ENCODE assay signal across 20 cellular contexts in the genomic region with DNA sequence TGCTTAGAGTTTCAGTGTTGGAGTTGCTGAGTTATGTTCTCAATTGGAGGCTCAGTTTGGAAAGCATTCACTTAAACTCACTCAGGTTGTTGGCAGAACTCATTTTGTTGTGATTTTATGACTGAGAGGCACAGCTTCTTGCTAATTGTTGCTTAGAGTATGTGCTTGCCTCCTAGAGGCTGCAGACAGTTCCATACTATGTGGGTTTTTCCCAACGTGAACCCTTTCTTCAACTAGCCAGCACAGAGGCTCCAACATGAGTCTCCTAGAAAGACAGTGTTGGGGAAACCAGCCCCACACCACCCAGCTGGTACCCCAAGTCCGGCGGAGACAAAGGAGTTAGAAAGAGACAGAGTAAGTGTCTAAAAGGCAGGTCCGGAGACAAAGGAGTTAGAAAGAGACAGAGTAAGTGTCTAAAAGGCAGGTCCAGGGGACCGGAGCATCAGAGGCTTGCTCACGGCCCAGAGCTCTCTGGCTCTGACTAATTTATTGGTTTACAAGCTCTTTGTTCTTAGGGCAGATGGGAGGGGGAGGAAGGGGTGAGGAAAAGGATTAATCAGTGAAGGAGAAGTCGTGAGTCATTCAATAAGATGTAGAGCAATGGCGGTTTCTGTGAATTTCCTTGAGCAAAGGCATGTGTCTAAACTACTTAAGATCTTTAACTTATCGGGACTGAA.
A peak's percentile ranks its signal among the peaks of the same experiment; 100 is the strongest.
DNase-seq lines count a peak whose midpoint lies in the region; ATAC-seq lines count a peak whose summit lies in the region.
"Had no signal": no experiment of that assay in that cellular context is flagged by ENCODE, and none has a peak within 500 bp of the region (broad histone marks: within the 10 kb centered on the region; RNA-seq: fewer than 3 reads in every experiment).

No MANE protein-coding gene starts in this region.

- peak overlapping the region; percentile 34; the same call in 1 of the 2 replicates for H3K4me3 ChIP-seq in HUES6 (ENCODE audit: low read depth, low read length)
- H3K4me3 ChIP-seq: HAP-1, K562, SJCRH30 had no signal

- DNase-seq in A172 (ENCODE audit: low spot score) = peak; percentile 83
- peak; percentile 6 for DNase-seq in astrocyte of the hippocampus (ENCODE audit: low read depth, low spot score)
- DNase-seq in left kidney (ENCODE audit: low read depth, low spot score) = peak; percentile 13
- DNase-seq in NCI-H446 treated with DMSO at 0.1 percent for 48 hours (lab: John Stamatoyannopoulos, UW) = no peak
- DNase-seq in T-helper 1 cell = no peak
- DNase-seq: 8988T; activated CD4-positive, alpha-beta T cell treated with anti-CD3 and anti-CD28 coated beads, Interleukin-2, amount 10 ng/mL, durations not matched to agents 24 days and 14 days; DMS79 treated with DMSO at 0.1 percent for 48 hours; foreskin melanocyte; NCI-H1417; NCI-H226; SJCRH30; stimulated activated CD4-positive, alpha-beta T cell treated with anti-CD3 and anti-CD28 coated beads, Interleukin-4, amount 100 ng/mL, for 1 hour; stimulated activated CD8-positive, alpha-beta memory T cell treated with anti-CD3 and anti-CD28 coated beads, Interleukin-4, amount 100 ng/mL, for 48 hours had no signal

- ATAC-seq in HG03108 (IDR thresholded peaks at IDR 0.05; ENCODE audit: unreplicated experiment) (no peak), GM19467 (IDR thresholded peaks at IDR 0.05; ENCODE audit: unreplicated experiment) (no peak)
- ATAC-seq: K562 had no signal

- peaks cover 11% of the 10 kb centered on the region for H3K4me1 ChIP-seq in HUES6 (ENCODE audit: control insufficient read depth, insufficient read depth, low read length)
- H3K4me1 ChIP-seq: HAP-1, SJCRH30 had no signal

- no peaks in the 10 kb centered on the region for H3K36me3 ChIP-seq in HUES6 (ENCODE audit: control insufficient read depth, insufficient read depth, low read length)
- H3K36me3 ChIP-seq: HAP-1, SJCRH30 had no signal

- peak overlapping the region; percentile 72; the same call in 1 of the 2 replicates for H3K27ac ChIP-seq in HUES6 (ENCODE audit: low read depth, low read length)
- H3K27ac ChIP-seq: C4-2B, SJCRH30 had no signal

- H3K27me3 ChIP-seq in HUES6 (ENCODE audit: control insufficient read depth, insufficient read depth, low read length) = no peaks in the 10 kb centered on the region
- H3K27me3 ChIP-seq: SJCRH30 had no signal

- H3K9me3 ChIP-seq in HUES6 (ENCODE audit: control insufficient read depth, insufficient read depth, low read depth, low read length) = peaks cover 3% of the 10 kb centered on the region; the same call in 1 of the 2 replicates
- H3K9me3 ChIP-seq: HAP-1, SJCRH30 had no signal

- peak overlapping the region; percentile 64 for H3K9ac ChIP-seq in HUES6 (ENCODE audit: low read length)

Comparison
In these comparisons a context has a peak if more than half of its experiments do, and no peak if none do; other contexts are left out.
1. DNase-seq: peak in A172 (single experiment), astrocyte of the hippocampus (single experiment) and left kidney (single experiment); none in NCI-H446 treated with DMSO at 0.1 percent for 48 hours (single experiment) and T-helper 1 cell (0 of 5).